In genomic region chrX:1443496-1444075, GRCh38 we compare ENCODE assay signal across 21 cellular contexts. TPM values are rescaled to one million over a fixed set of nuclear protein-coding genes. Genes with fewer than 3 reads are reported as not detected.
A peak's percentile ranks its signal among the peaks of the same experiment; 100 is the strongest.
DNase-seq lines count a peak whose midpoint lies in the region; ATAC-seq and TF ChIP-seq lines count a peak whose summit lies in the region.
"Had no signal": no experiment of that assay in that cellular context is flagged by ENCODE, and none has a peak within 500 bp of the region (broad histone marks: within the 10 kb centered on the region; RNA-seq: fewer than 3 reads in every experiment).

No MANE protein-coding gene starts in this region.

- TF ChIP-seq CTCF in DND-41 (IDR thresholded peaks at IDR 0.05; ENCODE audit: borderline replicate concordance, extremely low read depth, low read length, poor library complexity, severe bottlenecking): no peak
- no peak for TF ChIP-seq CTCF in osteocyte (IDR thresholded peaks at IDR 0.05)

- no peak overlapping the region for H3K4me3 Mint-ChIP-seq in central memory CD8-positive, alpha-beta T cell
- H3K4me3 Mint-ChIP-seq in osteocyte (ENCODE audit: unreplicated experiment): no peak overlapping the region

- peaks cover 5% of the 10 kb centered on the region for H3K9me3 ChIP-seq in DND-41 (ENCODE audit: insufficient read depth, low read length, severe bottlenecking)
- H3K9me3 ChIP-seq: esophagus squamous epithelium, HAP-1, thyroid gland had no signal

- DNase-seq in activated CD4-positive, CD25-positive, alpha-beta regulatory T cell treated with anti-CD3 and anti-CD28 coated beads, Interleukin-2, amount 50 U/mL, for 72 hours: peak; percentile 6
- DNase-seq in activated CD4-positive, CD25-positive, alpha-beta regulatory T cell (lab: John Stamatoyannopoulos, UW): no peak
- peak; percentile 2 for DNase-seq in DND-41
- DNase-seq in central memory CD8-positive, alpha-beta T cell (ENCODE audit: low spot score in 2 of 2): peak in 1 of 2 donors; percentile 8
- peak; percentile 80 for DNase-seq in osteocyte (ENCODE audit: extremely low spot score, unreplicated experiment)
- DNase-seq in NCI-H187 treated with DMSO at 0.1 percent for 48 hours (lab: John Stamatoyannopoulos, UW): no peak
- DNase-seq in stimulated activated naive CD4-positive, alpha-beta T cell (lab: John Stamatoyannopoulos, UW): no peak
- DNase-seq: brain microvascular endothelial cell; DMS 273 treated with DMSO at 0.1 percent for 48 hours; esophagus squamous epithelium; glutamatergic neuron; midbrain; MM.1S; NCI-H2081; NCI-H526; stimulated activated CD4-positive, alpha-beta T cell treated with anti-CD3 and anti-CD28 coated beads, Interleukin-4, amount 100 ng/mL, for 1 hour; thyroid gland had no signal

- H3K4me1 ChIP-seq in DND-41 (ENCODE audit: insufficient read depth, low read length): no peaks in the 10 kb centered on the region
- H3K4me1 ChIP-seq: esophagus squamous epithelium, HAP-1, thyroid gland had no signal

- peaks cover 52% of the 10 kb centered on the region for H3K79me2 ChIP-seq in DND-41 (ENCODE audit: insufficient read depth, low read length)

- no peak overlapping the region for H3K4me2 ChIP-seq in DND-41 (ENCODE audit: insufficient read depth, low read length)
- H3K4me2 ChIP-seq: BLaER1 had no signal

- no peak overlapping the region for H2AFZ ChIP-seq in DND-41 (ENCODE audit: low read depth, low read length)

- no peaks in the 10 kb centered on the region for H4K20me1 ChIP-seq in DND-41 (ENCODE audit: insufficient read depth, low read length)

- H3K27ac Mint-ChIP-seq in central memory CD8-positive, alpha-beta T cell (ENCODE audit: low read depth): peak overlapping the region; percentile 87
- H3K27ac Mint-ChIP-seq in osteocyte (ENCODE audit: unreplicated experiment): no peak overlapping the region

- ATAC-seq in DND-41 (ENCODE audit: insufficient read depth, low read depth): no peak
- ATAC-seq in central memory CD8-positive, alpha-beta T cell (replicated peaks; ENCODE audit: extremely low read depth, poor library complexity, severe bottlenecking): no peak
- ATAC-seq in GM19467 (IDR thresholded peaks at IDR 0.05; ENCODE audit: unreplicated experiment): no peak

- peaks cover 23% of the 10 kb centered on the region for H3K4me1 Mint-ChIP-seq in central memory CD8-positive, alpha-beta T cell
- H3K4me1 Mint-ChIP-seq in osteocyte (ENCODE audit: unreplicated experiment): no peaks in the 10 kb centered on the region

- H3K9ac ChIP-seq in DND-41 (ENCODE audit: low read depth, low read length): no peak overlapping the region
- H3K9ac ChIP-seq: BLaER1 had no signal

- H3K27ac ChIP-seq in DND-41 (ENCODE audit: low read length): no peak overlapping the region
- H3K27ac ChIP-seq: 22Rv1, BLaER1, brain microvascular endothelial cell, esophagus squamous epithelium, thyroid gland had no signal

- H3K27me3 ChIP-seq in DND-41 (ENCODE audit: insufficient read depth, low read length, poor library complexity): no peaks in the 10 kb centered on the region
- H3K27me3 ChIP-seq: BLaER1, brain microvascular endothelial cell, esophagus squamous epithelium, thyroid gland had no signal

- H3K36me3 ChIP-seq in DND-41 (ENCODE audit: insufficient read depth, low read length): peaks cover 52% of the 10 kb centered on the region

- no peak overlapping the region for H3K4me3 ChIP-seq in DND-41 (ENCODE audit: low read depth in 1 of 2, low read length in 2 of 2)
- H3K4me3 ChIP-seq: esophagus squamous epithelium, HAP-1, thyroid gland had no signal

- no peaks in the 10 kb centered on the region for H3K27me3 Mint-ChIP-seq in central memory CD8-positive, alpha-beta T cell
- no peaks in the 10 kb centered on the region for H3K27me3 Mint-ChIP-seq in osteocyte (ENCODE audit: unreplicated experiment)

- peaks cover 34% of the 10 kb centered on the region for H3K9me3 Mint-ChIP-seq in central memory CD8-positive, alpha-beta T cell
- H3K9me3 Mint-ChIP-seq in osteocyte (ENCODE audit: unreplicated experiment): peaks cover 7% of the 10 kb centered on the region

- H3K36me3 Mint-ChIP-seq in central memory CD8-positive, alpha-beta T cell (ENCODE audit: insufficient read depth): peaks cover 40% of the 10 kb centered on the region
- peaks cover 20% of the 10 kb centered on the region for H3K36me3 Mint-ChIP-seq in osteocyte (ENCODE audit: unreplicated experiment)

RNA-seq across cellular contexts. Expression of gene ASMTL, which starts 9.1 kb away (rescaled TPM):
- total RNA-seq in osteocyte: 33.3 and 35.9 TPM in 2 replicates

RNA-seq across cellular contexts. Expression of gene SLC25A6, which starts 51.7 kb away (rescaled TPM):
- total RNA-seq in osteocyte: 394 and 402 TPM in 2 replicates

Comparison
In these comparisons a context has a peak if more than half of its experiments do, and no peak if none do; other contexts are left out.
1. DNase-seq: peak in activated CD4-positive, CD25-positive, alpha-beta regulatory T cell treated with anti-CD3 and anti-CD28 coated beads, Interleukin-2, amount 50 U/mL, for 72 hours (single experiment), DND-41 (single experiment) and osteocyte (single experiment); none in activated CD4-positive, CD25-positive, alpha-beta regulatory T cell (0 of 4), NCI-H187 treated with DMSO at 0.1 percent for 48 hours (single experiment) and stimulated activated naive CD4-positive, alpha-beta T cell (0 of 6).